ENCODE assay signal across 25 cellular contexts in genomic region chr1:235181561-235182245, GRCh38. TPM values are rescaled to one million over a fixed set of nuclear protein-coding genes. Genes with fewer than 3 reads are reported as not detected.
DNase-seq lines count a peak whose midpoint lies in the region; ATAC-seq and TF ChIP-seq lines count a peak whose summit lies in the region.
"Had no signal": no experiment of that assay in that cellular context is flagged by ENCODE, and none has a peak within 500 bp of the region (broad histone marks: within the 10 kb centered on the region; RNA-seq: fewer than 3 reads in every experiment).

No MANE protein-coding gene starts in this region.

- peaks cover 15% of the 10 kb centered on the region for H3K4me1 Mint-ChIP-seq in activated T-cell treated with anti-CD3 and anti-CD28 coated beads, Interleukin-2, amount 50 U/mL, for 4 hours (ENCODE audit: low read depth)
- 0 out of 3 replicates have a peak, but pooled peaks cover 5% of the 10 kb centered on the region for H3K4me1 Mint-ChIP-seq in GM23338
- peaks cover 14% of the 10 kb centered on the region for H3K4me1 Mint-ChIP-seq in activated T-helper 17 cell treated with anti-CD3 and anti-CD28 coated beads, Interleukin-2, amount 50 U/mL, for 72 hours
- peaks cover 7 to 11% (median 9%) of the 10 kb centered on the region in 4 donors for H3K4me1 Mint-ChIP-seq in naive thymus-derived CD8-positive, alpha-beta T cell

- no peak for TF ChIP-seq POLR2A in spleen (IDR thresholded peaks at IDR 0.05)

- no peaks in the 10 kb centered on the region for H3K4me1 ChIP-seq in GM23338 (ENCODE audit: insufficient read depth)
- H3K4me1 ChIP-seq in spleen = peaks cover 0 to 7% (median 2%) of the 10 kb centered on the region in 6 donors
- H3K4me1 ChIP-seq: BLaER1, uterus had no signal

- peak; percentile 56 to 60 for ATAC-seq in activated T-cell treated with anti-CD3 and anti-CD28 coated beads, Interleukin-2, amount 50 U/mL, for 4 hours
- no peak for ATAC-seq in GM23338
- ATAC-seq in activated T-helper 17 cell treated with anti-CD3 and anti-CD28 coated beads, Interleukin-2, amount 50 U/mL, for 72 hours (replicated peaks) = peak; percentile 84
- ATAC-seq in naive thymus-derived CD8-positive, alpha-beta T cell = no peak
- ATAC-seq: left colon, sciatic nerve had no signal

- H3K4me3 ChIP-seq in GM23338 = no peak overlapping the region
- H3K4me3 ChIP-seq in spleen = no peak overlapping the region
- H3K4me3 ChIP-seq: BLaER1, coronary artery, uterus had no signal

- no peak overlapping the region for H3K27ac Mint-ChIP-seq in GM23338
- H3K27ac Mint-ChIP-seq in activated T-helper 17 cell treated with anti-CD3 and anti-CD28 coated beads, Interleukin-2, amount 50 U/mL, for 72 hours = peak overlapping the region; percentile 46
- H3K27ac Mint-ChIP-seq in naive thymus-derived CD8-positive, alpha-beta T cell = peak overlapping the region in 8 of 10 donors; percentile 22 to 58 (median 44)
- H3K27ac Mint-ChIP-seq: nephron had no signal

- no peaks in the 10 kb centered on the region for H3K79me2 ChIP-seq in GM23338 (replicated peaks; ENCODE audit: insufficient read depth)

- no peaks in the 10 kb centered on the region for H3K9me2 ChIP-seq in GM23338 (ENCODE audit: insufficient read depth)

- H3K27me3 Mint-ChIP-seq in activated T-cell treated with anti-CD3 and anti-CD28 coated beads, Interleukin-2, amount 50 U/mL, for 4 hours (ENCODE audit: low read depth) = no peaks in the 10 kb centered on the region
- H3K27me3 Mint-ChIP-seq in GM23338 (ENCODE audit: insufficient read depth, low read depth, poor library complexity) = peaks cover 8% of the 10 kb centered on the region
- no peaks in the 10 kb centered on the region for H3K27me3 Mint-ChIP-seq in activated T-helper 17 cell treated with anti-CD3 and anti-CD28 coated beads, Interleukin-2, amount 50 U/mL, for 72 hours
- no peaks in the 10 kb centered on the region for H3K27me3 Mint-ChIP-seq in naive thymus-derived CD8-positive, alpha-beta T cell

- intact Hi-C loops in spleen (cut with DNase I; ENCODE audit: low total_unique reads) = no loop called here

- peaks cover 29% of the 10 kb centered on the region for H3K36me3 Mint-ChIP-seq in activated T-cell treated with anti-CD3 and anti-CD28 coated beads, Interleukin-2, amount 50 U/mL, for 4 hours (ENCODE audit: insufficient read depth)
- peaks cover 29% of the 10 kb centered on the region for H3K36me3 Mint-ChIP-seq in GM23338 (ENCODE audit: low read depth)
- peaks cover 95% of the 10 kb centered on the region for H3K36me3 Mint-ChIP-seq in activated T-helper 17 cell treated with anti-CD3 and anti-CD28 coated beads, Interleukin-2, amount 50 U/mL, for 72 hours (ENCODE audit: low read depth)
- H3K36me3 Mint-ChIP-seq in naive thymus-derived CD8-positive, alpha-beta T cell = peaks cover 5 to 63% (median 18%) of the 10 kb centered on the region in 3 donors

- H3K27me3 ChIP-seq in GM23338 (ENCODE audit: insufficient read depth) = no peaks in the 10 kb centered on the region
- no peaks in the 10 kb centered on the region for H3K27me3 ChIP-seq in spleen (replicated peaks in 1 of 7)
- H3K27me3 ChIP-seq: BLaER1, uterus had no signal

- no peak overlapping the region for H3K4me3 Mint-ChIP-seq in activated T-cell treated with anti-CD3 and anti-CD28 coated beads, Interleukin-2, amount 50 U/mL, for 4 hours
- no peak overlapping the region for H3K4me3 Mint-ChIP-seq in GM23338
- H3K4me3 Mint-ChIP-seq in activated T-helper 17 cell treated with anti-CD3 and anti-CD28 coated beads, Interleukin-2, amount 50 U/mL, for 72 hours = peak overlapping the region; percentile 3
- H3K4me3 Mint-ChIP-seq in naive thymus-derived CD8-positive, alpha-beta T cell = no peak overlapping the region
- H3K4me3 Mint-ChIP-seq: nephron had no signal

- POLR2A ChIA-PET in naive thymus-derived CD8-positive, alpha-beta T cell (lab: Charles Lee) = interaction anchor here (0.8 kb wide), 1 partner anchor 21 kb away, joined by 3 read pairs; the partner anchor contains the start of gene RBM34

- no peak for DNase-seq in activated T-cell treated with anti-CD3 and anti-CD28 coated beads, Interleukin-2, amount 50 U/mL, for 4 hours
- no peak for DNase-seq in activated T-cell treated with anti-CD3 and anti-CD28 coated beads, Interleukin-2, amount 50 U/mL, for 48 hours
- no peak for DNase-seq in GM23338 (ENCODE audit: low spot score)
- no peak for DNase-seq in naive thymus-derived CD8-positive, alpha-beta T cell
- DNase-seq in spleen = no peak
- DNase-seq in activated gamma-delta T cell treated with Interleukin-2 at 50 U/mL for 16 hours = no peak
- DNase-seq in epidermal melanocyte (ENCODE audit: insufficient read length, low spot score) = no peak
- DNase-seq: ACHN, amniotic stem cell, EL, Kasumi-1, left colon, mesendoderm, NCI-H1092, NCI-H1930, NCI-H2227 treated with DMSO at 0.1 percent for 48 hours, NCI-H774, SHP77, SW 1271, uterus had no signal

- no peak for TF ChIP-seq CTCF in GM23338 (conservative IDR thresholded peaks at IDR 0.05; ENCODE audit: low read depth in 2 of 2)
- no peak for TF ChIP-seq CTCF in spleen (IDR thresholded peaks at IDR 0.05 in 8 of 11, conservative IDR thresholded peaks at IDR 0.05 in 3 of 11)

- no peak overlapping the region for H2AFZ ChIP-seq in GM23338

- H4K20me1 ChIP-seq in GM23338 (replicated peaks; ENCODE audit: insufficient read depth) = 0 out of 2 replicates have a peak, but pooled peaks cover 3% of the 10 kb centered on the region

- H3K27ac ChIP-seq in GM23338 (ENCODE audit: low read depth) (peak overlapping the region; percentile 57), spleen (peak overlapping the region in 1 of 8 donors; percentile 14)
- H3K27ac ChIP-seq: BLaER1, coronary artery, uterus had no signal

- no peaks in the 10 kb centered on the region for H3K9me3 ChIP-seq in spleen
- H3K9me3 ChIP-seq: BLaER1, uterus had no signal

- no peaks in the 10 kb centered on the region for H3K9me3 Mint-ChIP-seq in activated T-cell treated with anti-CD3 and anti-CD28 coated beads, Interleukin-2, amount 50 U/mL, for 4 hours
- H3K9me3 Mint-ChIP-seq in GM23338 = no peaks in the 10 kb centered on the region
- no peaks in the 10 kb centered on the region for H3K9me3 Mint-ChIP-seq in activated T-helper 17 cell treated with anti-CD3 and anti-CD28 coated beads, Interleukin-2, amount 50 U/mL, for 72 hours
- H3K9me3 Mint-ChIP-seq in naive thymus-derived CD8-positive, alpha-beta T cell = no peaks in the 10 kb centered on the region
- H3K9me3 Mint-ChIP-seq: nephron had no signal

- no peaks in the 10 kb centered on the region for H3F3A ChIP-seq in GM23338 (replicated peaks; ENCODE audit: low read depth)

- peaks cover 31% of the 10 kb centered on the region for H3K36me3 ChIP-seq in GM23338 (ENCODE audit: insufficient read depth)
- peaks cover 0 to 93% (median 34%) of the 10 kb centered on the region in 6 donors for H3K36me3 ChIP-seq in spleen
- H3K36me3 ChIP-seq: uterus had no signal

- H3K4me2 ChIP-seq in GM23338 = no peak overlapping the region
- H3K4me2 ChIP-seq: BLaER1 had no signal

- 81 to 93% (median 92%) methylated on average over 8 of the region's 8 CpGs for WGBS in spleen, 5 donors

TF ChIP-seq in GM23338, 12 proteins besides CTCF, POLR2A, EP300 and RAD21 (continues in another document):
- TF ChIP-seq REST (IDR thresholded peaks at IDR 0.05; ENCODE audit: unreplicated experiment) = no peak
- no peak for TF ChIP-seq JUNB (IDR thresholded peaks at IDR 0.05; ENCODE audit: unreplicated experiment)
- no peak for TF ChIP-seq EZH2phosphoT487 (IDR thresholded peaks at IDR 0.05; ENCODE audit: unreplicated experiment)
- no peak for TF ChIP-seq POLR2AphosphoS5 (IDR thresholded peaks at IDR 0.05; ENCODE audit: low read depth)

RNA-seq across cellular contexts. Expression of gene RBM34, which starts 20.7 kb away (rescaled TPM):
- total RNA-seq in activated T-cell treated with anti-CD3 and anti-CD28 coated beads, Interleukin-2, amount 50 U/mL, for 4 hours = 100 to 1,000 TPM; 149 to 159 (median 159) TPM
- 51.8 and 55.1 TPM in 2 replicates for total RNA-seq in GM23338 (2014; rRNA removed; shearing (Covaris generic))
- polyA plus RNA-seq in GM23338 (2016; fragmentation: Nextera tagmentation; extraction: Ambion mirVana) (177 and 197 TPM in 2 replicates), spleen (100 to 1,000 TPM in 1 of 3 donors, 10 to 100 TPM in 2; 74.9 to 107 (median 87.7) TPM)
- total RNA-seq in activated T-helper 17 cell treated with anti-CD3 and anti-CD28 coated beads, Interleukin-2, amount 50 U/mL, for 72 hours = 100 to 1,000 TPM; 114 to 122 TPM
- 100 to 1,000 TPM; 145 to 164 TPM for total RNA-seq in naive thymus-derived CD8-positive, alpha-beta T cell
- 10 to 100 TPM; 66.1 to 92.1 (median 70.4) TPM for polyA plus RNA-seq in naive thymus-derived CD8-positive, alpha-beta T cell
- total RNA-seq in spleen = 10 to 100 TPM; 24.7 to 58.8 (median 52.4) TPM

RNA-seq across cellular contexts. Expression of gene TOMM20, which starts 53.1 kb away (rescaled TPM):
- total RNA-seq in activated T-cell treated with anti-CD3 and anti-CD28 coated beads, Interleukin-2, amount 50 U/mL, for 4 hours = 100 to 1,000 TPM; 154 to 173 (median 172) TPM
- total RNA-seq in GM23338 (2014; rRNA removed; shearing (Covaris generic)) = 138 and 159 TPM in 2 replicates
- polyA plus RNA-seq in GM23338 (2016; fragmentation: Nextera tagmentation; extraction: Ambion mirVana) (116 and 138 TPM in 2 replicates), spleen (10 to 100 TPM; 46.6 to 56.8 (median 47.6) TPM)
- 100 to 1,000 TPM; 110 to 117 TPM for total RNA-seq in activated T-helper 17 cell treated with anti-CD3 and anti-CD28 coated beads, Interleukin-2, amount 50 U/mL, for 72 hours
- total RNA-seq in naive thymus-derived CD8-positive, alpha-beta T cell = 100 to 1,000 TPM; 104 to 111 TPM
- polyA plus RNA-seq in naive thymus-derived CD8-positive, alpha-beta T cell = 10 to 100 TPM; 56.6 to 67.0 (median 60.7) TPM
- total RNA-seq in spleen = 10 to 100 TPM; 59.6 to 79.9 (median 68.9) TPM

Comparison
In these comparisons a context has a peak if more than half of its experiments do, and no peak if none do; other contexts are left out.
1. ATAC-seq: peak in activated T-cell treated with anti-CD3 and anti-CD28 coated beads, Interleukin-2, amount 50 U/mL, for 4 hours (2 of 2) and activated T-helper 17 cell treated with anti-CD3 and anti-CD28 coated beads, Interleukin-2, amount 50 U/mL, for 72 hours (single experiment); none in GM23338 (single experiment) and naive thymus-derived CD8-positive, alpha-beta T cell (0 of 2).